Comparison of ENCODE assay signal across 1 cellular context in the genomic region with DNA sequence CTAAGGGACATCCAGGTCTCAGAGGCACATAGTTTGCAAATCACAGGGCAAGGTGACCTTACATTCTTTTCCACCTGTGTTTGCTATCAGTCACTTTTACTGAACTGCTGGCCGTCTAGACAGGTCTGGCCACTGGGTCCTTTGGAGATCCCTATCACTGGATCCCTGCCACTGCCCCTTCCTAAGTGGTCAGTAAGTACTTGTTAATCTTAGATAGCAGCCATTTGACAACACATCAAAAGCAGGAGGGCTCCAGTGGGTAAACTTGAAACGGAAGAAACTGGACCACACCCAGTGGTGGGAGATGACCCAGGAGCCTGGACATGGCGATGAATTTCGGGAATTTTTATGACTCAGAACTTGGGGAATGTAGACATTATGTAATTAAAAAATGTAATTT.
TF ChIP-seq lines count a peak whose summit lies in the region.

No MANE protein-coding gene starts in this region.

TF ChIP-seq in A549, 52 proteins besides CTCF, POLR2A, EP300 and RAD21 (continued from another document):
- TF ChIP-seq PHF8 (IDR thresholded peaks at IDR 0.05; ENCODE audit: borderline replicate concordance, low read depth) (no peak), TP53 (CRISPR knock-in tag; IDR thresholded peaks at IDR 0.05) (no peak)
